Comparison of ENCODE assay signal across 8 cellular contexts in genomic region chr2:23940976-23941605, GRCh38. TPM values are rescaled to one million over a fixed set of nuclear protein-coding genes. Genes with fewer than 3 reads are reported as not detected.
DNase-seq lines count a peak whose midpoint lies in the region; ATAC-seq and TF ChIP-seq lines count a peak whose summit lies in the region.

No MANE protein-coding gene starts in this region.

- intact Hi-C loops in Panc1 (cut with micrococcal nuclease; ENCODE audit: unreplicated experiment): no loop called here
- intact Hi-C loops in posterior vena cava (cut with DNase I): no loop called here

- peak overlapping the region; percentile 86 for H3K4me3 Mint-ChIP-seq in activated CD4-positive, alpha-beta T cell treated with anti-CD3 and anti-CD28 coated beads, Interleukin-2, amount 10 ng/mL, durations not matched to agents 7 days and 5 days
- peak overlapping the region; percentile 99 for H3K4me3 Mint-ChIP-seq in endothelial cell (ENCODE audit: unreplicated experiment)

- no peaks in the 10 kb centered on the region for H3K36me3 ChIP-seq in Panc1 (ENCODE audit: control insufficient read depth, insufficient read depth, low read length)

- H3K27ac Mint-ChIP-seq in activated CD4-positive, alpha-beta T cell treated with anti-CD3 and anti-CD28 coated beads, Interleukin-2, amount 10 ng/mL, durations not matched to agents 7 days and 5 days: peak overlapping the region; percentile 92
- H3K27ac Mint-ChIP-seq in endothelial cell (ENCODE audit: unreplicated experiment): peak overlapping the region; percentile 9

- CTCF ChIA-PET in activated CD4-positive, alpha-beta T cell treated with anti-CD3 and anti-CD28 coated beads, Interleukin-2, amount 10 ng/mL, durations not matched to agents 7 days and 5 days (lab: Charles Lee): interaction anchor here (0.6 to 5.4 kb wide), 3 partner anchors 14 to 143 kb away, joined by 5 to 52 read pairs (median 5); partner anchors contain the start of genes ATAD2B and TP53I3
- CTCF ChIA-PET in Panc1 (lab: Charles Lee): no interaction called here

- no peaks in the 10 kb centered on the region for H3K9me3 Mint-ChIP-seq in activated CD4-positive, alpha-beta T cell treated with anti-CD3 and anti-CD28 coated beads, Interleukin-2, amount 10 ng/mL, durations not matched to agents 7 days and 5 days
- no peaks in the 10 kb centered on the region for H3K9me3 Mint-ChIP-seq in endothelial cell (ENCODE audit: unreplicated experiment)

- POLR2A ChIA-PET in activated CD4-positive, alpha-beta T cell treated with anti-CD3 and anti-CD28 coated beads, Interleukin-2, amount 10 ng/mL, durations not matched to agents 7 days and 5 days (lab: Charles Lee): interaction anchor here (0.5 to 0.6 kb wide), 3 partner anchors 14 to 135 kb away, joined by 3 to 5 read pairs (median 3); partner anchors contain the start of gene ATAD2B
- POLR2A ChIA-PET in Panc1 (lab: Charles Lee): interaction anchor here (0.5 to 1.9 kb wide), 2 partner anchors 14 to 41 kb away, joined by 3 to 9 read pairs; partner anchors contain the start of gene ATAD2B

- in situ Hi-C loops in Panc1 (cut with HindIII; ENCODE audit: low pct_unique_long_range_greater_than_20kb, low sequenced_read_pairs): no loop called here

- H3K27me3 ChIP-seq in Panc1 (ENCODE audit: control insufficient read depth, insufficient read depth, low read length): no peaks in the 10 kb centered on the region

- peaks cover 24% of the 10 kb centered on the region for H3K4me1 Mint-ChIP-seq in activated CD4-positive, alpha-beta T cell treated with anti-CD3 and anti-CD28 coated beads, Interleukin-2, amount 10 ng/mL, durations not matched to agents 7 days and 5 days
- peaks cover 18% of the 10 kb centered on the region for H3K4me1 Mint-ChIP-seq in endothelial cell (ENCODE audit: unreplicated experiment)

- TSS peak; percentile 85 for BruUV-seq in Panc1 (replicated peaks; lab: Mats Ljungman, UMichigan)

- H3K27ac ChIP-seq in Panc1 (ENCODE audit: low read length): peak overlapping the region; percentile 87

- H3K4me3 ChIP-seq in Panc1 (ENCODE audit: low read depth in 2 of 2, low read length in 2 of 2): peak overlapping the region; percentile 78 to 91

- H3K27me3 Mint-ChIP-seq in activated CD4-positive, alpha-beta T cell treated with anti-CD3 and anti-CD28 coated beads, Interleukin-2, amount 10 ng/mL, durations not matched to agents 7 days and 5 days: peaks cover 13% of the 10 kb centered on the region
- peaks cover 2% of the 10 kb centered on the region for H3K27me3 Mint-ChIP-seq in endothelial cell (ENCODE audit: unreplicated experiment)

- TF ChIP-seq CTCF in Panc1 (IDR thresholded peaks at IDR 0.05) (no peak), endothelial cell (IDR thresholded peaks at IDR 0.05; ENCODE audit: unreplicated experiment) (no peak)

- ATAC-seq in Panc1: no peak
- ATAC-seq in GM21786 (IDR thresholded peaks at IDR 0.05; ENCODE audit: unreplicated experiment): no peak
- ATAC-seq in GM21825 (IDR thresholded peaks at IDR 0.05; ENCODE audit: unreplicated experiment): no peak

- H3K9me3 ChIP-seq in Panc1 (ENCODE audit: control insufficient read depth, insufficient read depth, low read depth, low read length): no peaks in the 10 kb centered on the region

- peaks cover 17% of the 10 kb centered on the region; the same call in 1 of the 2 replicates for H3K4me1 ChIP-seq in Panc1 (ENCODE audit: control insufficient read depth, insufficient read depth, low read length)

- peaks cover 11% of the 10 kb centered on the region for H3K36me3 Mint-ChIP-seq in activated CD4-positive, alpha-beta T cell treated with anti-CD3 and anti-CD28 coated beads, Interleukin-2, amount 10 ng/mL, durations not matched to agents 7 days and 5 days (ENCODE audit: low read depth)
- H3K36me3 Mint-ChIP-seq in endothelial cell (ENCODE audit: low read depth, unreplicated experiment): peaks cover 11% of the 10 kb centered on the region

- no peak for DNase-seq in activated CD4-positive, alpha-beta T cell treated with anti-CD3 and anti-CD28 coated beads, Interleukin-2, amount 10 ng/mL, durations not matched to agents 7 days and 5 days
- DNase-seq in activated CD4-positive, alpha-beta T cell treated with anti-CD3 and anti-CD28 coated beads for 4 hours: no peak
- no peak for DNase-seq in Panc1 (ENCODE audit: low read depth, low spot score)
- DNase-seq in endothelial cell (ENCODE audit: low spot score): no peak
- DNase-seq in myocyte (ENCODE audit: low read depth): peak; percentile 47
- no peak for DNase-seq in posterior vena cava (ENCODE audit: low spot score)

RNA-seq across cellular contexts. Expression of gene UBXN2A, which starts 0.8 kb away (rescaled TPM):
- total RNA-seq in activated CD4-positive, alpha-beta T cell treated with anti-CD3 and anti-CD28 coated beads, Interleukin-2, amount 10 ng/mL, durations not matched to agents 7 days and 5 days: 10 to 100 TPM in 1 of 2 experiments, 1 to 10 TPM in 1; 9.6 to 11.9 TPM
- total RNA-seq in Panc1 (2021; ENCODE audit: unreplicated experiment) (23.3 TPM), endothelial cell (ENCODE audit: unreplicated experiment) (14.9 TPM), myocyte (13.0 and 15.6 TPM in 2 replicates), posterior vena cava (10 to 100 TPM; 17.6 to 22.1 TPM)
- polyA plus RNA-seq in Panc1 (2012; ENCODE audit: insufficient read length): 9.0 TPM
- 7.4 TPM for polyA plus RNA-seq in myocyte (2012)

RNA-seq across cellular contexts. Expression of gene ATAD2B, which starts 14.2 kb away (rescaled TPM):
- 10 to 100 TPM; 24.7 to 25.6 TPM for total RNA-seq in activated CD4-positive, alpha-beta T cell treated with anti-CD3 and anti-CD28 coated beads, Interleukin-2, amount 10 ng/mL, durations not matched to agents 7 days and 5 days
- total RNA-seq in Panc1 (2021; ENCODE audit: unreplicated experiment): 17.9 TPM
- polyA plus RNA-seq in Panc1 (2012; ENCODE audit: insufficient read length): 4.7 TPM
- 23.6 TPM for total RNA-seq in endothelial cell (ENCODE audit: unreplicated experiment)
- total RNA-seq in myocyte: 22.9 and 36.1 TPM in 2 replicates
- polyA plus RNA-seq in myocyte (2012): 3.2 TPM
- 10 to 100 TPM; 21.8 to 28.8 TPM for total RNA-seq in posterior vena cava
